1 cellular context compared by ENCODE assay signal in the genomic region with DNA sequence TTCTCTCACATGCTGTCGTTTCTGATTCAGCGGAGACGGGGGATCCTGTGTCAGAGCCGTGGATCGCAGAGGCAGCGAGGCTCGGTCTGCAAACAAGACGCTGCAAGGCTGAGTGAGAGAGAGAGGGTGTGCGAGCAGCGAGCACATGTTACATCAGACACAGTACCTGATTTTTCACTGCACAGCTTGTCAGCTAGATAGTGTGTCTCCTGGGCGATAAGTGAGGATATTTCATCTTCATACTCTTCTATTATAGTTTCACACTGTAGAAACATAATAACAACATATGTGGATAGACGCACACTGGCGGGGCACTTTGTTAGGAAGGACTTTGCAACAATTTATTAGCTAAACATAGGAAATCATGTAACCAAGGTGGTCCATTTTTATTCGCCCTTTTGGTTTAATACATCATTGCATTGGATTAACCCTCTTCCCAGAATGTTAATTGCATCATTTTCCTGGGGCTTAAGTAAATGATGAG.
TF ChIP-seq lines count a peak whose summit lies in the region.

No MANE protein-coding gene starts in this region.

TF ChIP-seq in IMR-90, 13 proteins besides CTCF, POLR2A, EP300 and RAD21:
- TF ChIP-seq NFE2L2 (IDR thresholded peaks at IDR 0.05; ENCODE audit: low read depth, low read length) (no peak), RFX5 (IDR thresholded peaks at IDR 0.05; ENCODE audit: low read depth, low read length) (no peak), SMC3 (IDR thresholded peaks at IDR 0.05; ENCODE audit: low read depth, low read length) (no peak), BHLHE40 (IDR thresholded peaks at IDR 0.05; ENCODE audit: low read depth, low read length) (no peak)
- TF ChIP-seq, protein P1, sequence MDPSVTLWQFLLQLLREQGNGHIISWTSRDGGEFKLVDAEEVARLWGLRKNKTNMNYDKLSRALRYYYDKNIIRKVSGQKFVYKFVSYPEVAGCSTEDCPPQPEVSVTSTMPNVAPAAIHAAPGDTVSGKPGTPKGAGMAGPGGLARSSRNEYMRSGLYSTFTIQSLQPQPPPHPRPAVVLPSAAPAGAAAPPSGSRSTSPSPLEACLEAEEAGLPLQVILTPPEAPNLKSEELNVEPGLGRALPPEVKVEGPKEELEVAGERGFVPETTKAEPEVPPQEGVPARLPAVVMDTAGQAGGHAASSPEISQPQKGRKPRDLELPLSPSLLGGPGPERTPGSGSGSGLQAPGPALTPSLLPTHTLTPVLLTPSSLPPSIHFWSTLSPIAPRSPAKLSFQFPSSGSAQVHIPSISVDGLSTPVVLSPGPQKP (IDR thresholded peaks at IDR 0.05; ENCODE audit: borderline replicate concordance, low read depth, low read length), result no peak
